ENCODE assay signal across 1 cellular context in the genomic region with DNA sequence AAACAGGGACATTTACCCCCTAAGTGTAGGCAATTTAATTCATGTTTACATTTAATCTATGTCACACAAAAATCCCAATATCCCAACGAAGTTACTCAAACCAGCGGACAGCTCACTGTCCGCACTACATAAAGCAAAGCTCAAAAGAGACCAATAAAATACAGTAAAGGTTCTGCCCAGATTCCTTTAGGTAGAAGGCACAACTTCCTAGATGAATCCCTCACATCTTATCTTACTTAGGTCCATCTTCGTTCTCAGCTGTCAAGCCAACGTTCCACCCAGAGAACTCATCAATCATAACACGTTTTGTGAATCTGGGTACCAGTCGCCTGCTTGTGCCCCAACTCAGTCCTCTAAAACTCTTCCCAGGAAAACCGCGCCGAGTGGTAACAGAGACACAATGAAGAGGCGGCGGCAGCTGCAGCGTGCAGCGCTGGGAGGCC.
TF ChIP-seq lines count a peak whose summit lies in the region.

No MANE protein-coding gene starts in this region.

TF ChIP-seq in GM12878, 131 proteins besides CTCF, POLR2A, EP300 and RAD21 (continued from another document):
- TF ChIP-seq, protein P1, sequence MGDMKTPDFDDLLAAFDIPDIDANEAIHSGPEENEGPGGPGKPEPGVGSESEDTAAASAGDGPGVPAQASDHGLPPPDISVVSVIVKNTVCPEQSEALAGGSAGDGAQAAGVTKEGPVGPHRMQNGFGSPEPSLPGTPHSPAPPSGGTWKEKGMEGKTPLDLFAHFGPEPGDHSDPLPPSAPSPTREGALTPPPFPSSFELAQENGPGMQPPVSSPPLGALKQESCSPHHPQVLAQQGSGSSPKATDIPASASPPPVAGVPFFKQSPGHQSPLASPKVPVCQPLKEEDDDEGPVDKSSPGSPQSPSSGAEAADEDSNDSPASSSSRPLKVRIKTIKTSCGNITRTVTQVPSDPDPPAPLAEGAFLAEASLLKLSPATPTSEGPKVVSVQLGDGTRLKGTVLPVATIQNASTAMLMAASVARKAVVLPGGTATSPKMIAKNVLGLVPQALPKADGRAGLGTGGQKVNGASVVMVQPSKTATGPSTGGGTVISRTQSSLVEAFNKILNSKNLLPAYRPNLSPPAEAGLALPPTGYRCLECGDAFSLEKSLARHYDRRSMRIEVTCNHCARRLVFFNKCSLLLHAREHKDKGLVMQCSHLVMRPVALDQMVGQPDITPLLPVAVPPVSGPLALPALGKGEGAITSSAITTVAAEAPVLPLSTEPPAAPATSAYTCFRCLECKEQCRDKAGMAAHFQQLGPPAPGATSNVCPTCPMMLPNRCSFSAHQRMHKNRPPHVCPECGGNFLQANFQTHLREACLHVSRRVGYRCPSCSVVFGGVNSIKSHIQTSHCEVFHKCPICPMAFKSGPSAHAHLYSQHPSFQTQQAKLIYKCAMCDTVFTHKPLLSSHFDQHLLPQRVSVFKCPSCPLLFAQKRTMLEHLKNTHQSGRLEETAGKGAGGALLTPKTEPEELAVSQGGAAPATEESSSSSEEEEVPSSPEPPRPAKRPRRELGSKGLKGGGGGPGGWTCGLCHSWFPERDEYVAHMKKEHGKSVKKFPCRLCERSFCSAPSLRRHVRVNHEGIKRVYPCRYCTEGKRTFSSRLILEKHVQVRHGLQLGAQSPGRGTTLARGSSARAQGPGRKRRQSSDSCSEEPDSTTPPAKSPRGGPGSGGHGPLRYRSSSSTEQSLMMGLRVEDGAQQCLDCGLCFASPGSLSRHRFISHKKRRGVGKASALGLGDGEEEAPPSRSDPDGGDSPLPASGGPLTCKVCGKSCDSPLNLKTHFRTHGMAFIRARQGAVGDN (IDR thresholded peaks at IDR 0.05), result no peak
- TF ChIP-seq, protein P2, sequence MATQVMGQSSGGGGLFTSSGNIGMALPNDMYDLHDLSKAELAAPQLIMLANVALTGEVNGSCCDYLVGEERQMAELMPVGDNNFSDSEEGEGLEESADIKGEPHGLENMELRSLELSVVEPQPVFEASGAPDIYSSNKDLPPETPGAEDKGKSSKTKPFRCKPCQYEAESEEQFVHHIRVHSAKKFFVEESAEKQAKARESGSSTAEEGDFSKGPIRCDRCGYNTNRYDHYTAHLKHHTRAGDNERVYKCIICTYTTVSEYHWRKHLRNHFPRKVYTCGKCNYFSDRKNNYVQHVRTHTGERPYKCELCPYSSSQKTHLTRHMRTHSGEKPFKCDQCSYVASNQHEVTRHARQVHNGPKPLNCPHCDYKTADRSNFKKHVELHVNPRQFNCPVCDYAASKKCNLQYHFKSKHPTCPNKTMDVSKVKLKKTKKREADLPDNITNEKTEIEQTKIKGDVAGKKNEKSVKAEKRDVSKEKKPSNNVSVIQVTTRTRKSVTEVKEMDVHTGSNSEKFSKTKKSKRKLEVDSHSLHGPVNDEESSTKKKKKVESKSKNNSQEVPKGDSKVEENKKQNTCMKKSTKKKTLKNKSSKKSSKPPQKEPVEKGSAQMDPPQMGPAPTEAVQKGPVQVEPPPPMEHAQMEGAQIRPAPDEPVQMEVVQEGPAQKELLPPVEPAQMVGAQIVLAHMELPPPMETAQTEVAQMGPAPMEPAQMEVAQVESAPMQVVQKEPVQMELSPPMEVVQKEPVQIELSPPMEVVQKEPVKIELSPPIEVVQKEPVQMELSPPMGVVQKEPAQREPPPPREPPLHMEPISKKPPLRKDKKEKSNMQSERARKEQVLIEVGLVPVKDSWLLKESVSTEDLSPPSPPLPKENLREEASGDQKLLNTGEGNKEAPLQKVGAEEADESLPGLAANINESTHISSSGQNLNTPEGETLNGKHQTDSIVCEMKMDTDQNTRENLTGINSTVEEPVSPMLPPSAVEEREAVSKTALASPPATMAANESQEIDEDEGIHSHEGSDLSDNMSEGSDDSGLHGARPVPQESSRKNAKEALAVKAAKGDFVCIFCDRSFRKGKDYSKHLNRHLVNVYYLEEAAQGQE (IDR thresholded peaks at IDR 0.05; ENCODE audit: low read depth, low read length), result no peak
- TF ChIP-seq, protein P3, sequence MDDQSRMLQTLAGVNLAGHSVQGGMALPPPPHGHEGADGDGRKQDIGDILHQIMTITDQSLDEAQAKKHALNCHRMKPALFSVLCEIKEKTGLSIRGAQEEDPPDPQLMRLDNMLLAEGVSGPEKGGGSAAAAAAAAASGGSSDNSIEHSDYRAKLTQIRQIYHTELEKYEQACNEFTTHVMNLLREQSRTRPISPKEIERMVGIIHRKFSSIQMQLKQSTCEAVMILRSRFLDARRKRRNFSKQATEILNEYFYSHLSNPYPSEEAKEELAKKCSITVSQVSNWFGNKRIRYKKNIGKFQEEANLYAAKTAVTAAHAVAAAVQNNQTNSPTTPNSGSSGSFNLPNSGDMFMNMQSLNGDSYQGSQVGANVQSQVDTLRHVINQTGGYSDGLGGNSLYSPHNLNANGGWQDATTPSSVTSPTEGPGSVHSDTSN (IDR thresholded peaks at IDR 0.05; ENCODE audit: insufficient replicate concordance, low read depth, low read length), result peak; percentile 9
- no peak for TF ChIP-seq PAX5 (IDR thresholded peaks at IDR 0.05; ENCODE audit: borderline replicate concordance, low read depth, low read length)
- TF ChIP-seq LARP7 (IDR thresholded peaks at IDR 0.05), result no peak
- TF ChIP-seq ETV6 (conservative IDR thresholded peaks at IDR 0.05 in 1 of 2, IDR thresholded peaks at IDR 0.05 in 1 of 2; ENCODE audit: borderline replicate concordance in 1 of 2, low read depth in 1 of 2), result no peak
- TF ChIP-seq BRCA1 (IDR thresholded peaks at IDR 0.05; ENCODE audit: low read depth, low read length), result no peak
- TF ChIP-seq, protein P4, sequence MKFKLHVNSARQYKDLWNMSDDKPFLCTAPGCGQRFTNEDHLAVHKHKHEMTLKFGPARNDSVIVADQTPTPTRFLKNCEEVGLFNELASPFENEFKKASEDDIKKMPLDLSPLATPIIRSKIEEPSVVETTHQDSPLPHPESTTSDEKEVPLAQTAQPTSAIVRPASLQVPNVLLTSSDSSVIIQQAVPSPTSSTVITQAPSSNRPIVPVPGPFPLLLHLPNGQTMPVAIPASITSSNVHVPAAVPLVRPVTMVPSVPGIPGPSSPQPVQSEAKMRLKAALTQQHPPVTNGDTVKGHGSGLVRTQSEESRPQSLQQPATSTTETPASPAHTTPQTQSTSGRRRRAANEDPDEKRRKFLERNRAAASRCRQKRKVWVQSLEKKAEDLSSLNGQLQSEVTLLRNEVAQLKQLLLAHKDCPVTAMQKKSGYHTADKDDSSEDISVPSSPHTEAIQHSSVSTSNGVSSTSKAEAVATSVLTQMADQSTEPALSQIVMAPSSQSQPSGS (IDR thresholded peaks at IDR 0.05; ENCODE audit: low read length), result no peak; the same call in 1 of the 2 replicates
- no peak for TF ChIP-seq FOS (IDR thresholded peaks at IDR 0.05; ENCODE audit: borderline replicate concordance, extremely low read depth, insufficient read length)
- TF ChIP-seq, protein P5, sequence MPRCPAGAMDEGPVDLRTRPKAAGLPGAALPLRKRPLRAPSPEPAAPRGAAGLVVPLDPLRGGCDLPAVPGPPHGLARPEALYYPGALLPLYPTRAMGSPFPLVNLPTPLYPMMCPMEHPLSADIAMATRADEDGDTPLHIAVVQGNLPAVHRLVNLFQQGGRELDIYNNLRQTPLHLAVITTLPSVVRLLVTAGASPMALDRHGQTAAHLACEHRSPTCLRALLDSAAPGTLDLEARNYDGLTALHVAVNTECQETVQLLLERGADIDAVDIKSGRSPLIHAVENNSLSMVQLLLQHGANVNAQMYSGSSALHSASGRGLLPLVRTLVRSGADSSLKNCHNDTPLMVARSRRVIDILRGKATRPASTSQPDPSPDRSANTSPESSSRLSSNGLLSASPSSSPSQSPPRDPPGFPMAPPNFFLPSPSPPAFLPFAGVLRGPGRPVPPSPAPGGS (IDR thresholded peaks at IDR 0.05; ENCODE audit: borderline replicate concordance, insufficient read depth, low read depth, low read length, poor library complexity, severe bottlenecking), result no peak
- 0 out of 2 replicates have a peak, but pooled peaks have one; percentile 34 for TF ChIP-seq TCF3 (IDR thresholded peaks at IDR 0.05; ENCODE audit: borderline replicate concordance, insufficient read depth, low read depth, low read length)
- TF ChIP-seq SREBF2 (IDR thresholded peaks at IDR 0.05; ENCODE audit: low read length), result no peak
- no peak for TF ChIP-seq IKZF1 (conservative IDR thresholded peaks at IDR 0.05)
- peak; percentile 14; the same call in 1 of the 2 replicates for TF ChIP-seq BACH1 (IDR thresholded peaks at IDR 0.05; ENCODE audit: borderline replicate concordance)
- no peak for TF ChIP-seq ESRRA (IDR thresholded peaks at IDR 0.05; ENCODE audit: low read length)
- TF ChIP-seq NR2C2 (IDR thresholded peaks at IDR 0.05; ENCODE audit: borderline replicate concordance, control insufficient read depth, insufficient read length, low read depth), result no peak
- TF ChIP-seq MXI1 (IDR thresholded peaks at IDR 0.05; ENCODE audit: low read depth, low read length), result peak; percentile 86; the same call in 1 of the 2 replicates
- no peak for TF ChIP-seq MTA2 (IDR thresholded peaks at IDR 0.05; ENCODE audit: low read depth)
- TF ChIP-seq, protein P6, sequence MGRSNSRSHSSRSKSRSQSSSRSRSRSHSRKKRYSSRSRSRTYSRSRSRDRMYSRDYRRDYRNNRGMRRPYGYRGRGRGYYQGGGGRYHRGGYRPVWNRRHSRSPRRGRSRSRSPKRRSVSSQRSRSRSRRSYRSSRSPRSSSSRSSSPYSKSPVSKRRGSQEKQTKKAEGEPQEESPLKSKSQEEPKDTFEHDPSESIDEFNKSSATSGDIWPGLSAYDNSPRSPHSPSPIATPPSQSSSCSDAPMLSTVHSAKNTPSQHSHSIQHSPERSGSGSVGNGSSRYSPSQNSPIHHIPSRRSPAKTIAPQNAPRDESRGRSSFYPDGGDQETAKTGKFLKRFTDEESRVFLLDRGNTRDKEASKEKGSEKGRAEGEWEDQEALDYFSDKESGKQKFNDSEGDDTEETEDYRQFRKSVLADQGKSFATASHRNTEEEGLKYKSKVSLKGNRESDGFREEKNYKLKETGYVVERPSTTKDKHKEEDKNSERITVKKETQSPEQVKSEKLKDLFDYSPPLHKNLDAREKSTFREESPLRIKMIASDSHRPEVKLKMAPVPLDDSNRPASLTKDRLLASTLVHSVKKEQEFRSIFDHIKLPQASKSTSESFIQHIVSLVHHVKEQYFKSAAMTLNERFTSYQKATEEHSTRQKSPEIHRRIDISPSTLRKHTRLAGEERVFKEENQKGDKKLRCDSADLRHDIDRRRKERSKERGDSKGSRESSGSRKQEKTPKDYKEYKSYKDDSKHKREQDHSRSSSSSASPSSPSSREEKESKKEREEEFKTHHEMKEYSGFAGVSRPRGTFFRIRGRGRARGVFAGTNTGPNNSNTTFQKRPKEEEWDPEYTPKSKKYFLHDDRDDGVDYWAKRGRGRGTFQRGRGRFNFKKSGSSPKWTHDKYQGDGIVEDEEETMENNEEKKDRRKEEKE (IDR thresholded peaks at IDR 0.05), result no peak
- no peak for TF ChIP-seq NFYA (IDR thresholded peaks at IDR 0.05; ENCODE audit: borderline replicate concordance, low read depth, low read length)
- no peak for TF ChIP-seq FOXM1 (IDR thresholded peaks at IDR 0.05; ENCODE audit: low read depth, low read length)
- no peak for TF ChIP-seq JUND (IDR thresholded peaks at IDR 0.05; ENCODE audit: low read depth, low read length)
- TF ChIP-seq RUNX3 (IDR thresholded peaks at IDR 0.05; ENCODE audit: low read length), result no peak
- no peak for TF ChIP-seq STAT3 (IDR thresholded peaks at IDR 0.05; ENCODE audit: low read depth, low read length)
- TF ChIP-seq, protein P7, sequence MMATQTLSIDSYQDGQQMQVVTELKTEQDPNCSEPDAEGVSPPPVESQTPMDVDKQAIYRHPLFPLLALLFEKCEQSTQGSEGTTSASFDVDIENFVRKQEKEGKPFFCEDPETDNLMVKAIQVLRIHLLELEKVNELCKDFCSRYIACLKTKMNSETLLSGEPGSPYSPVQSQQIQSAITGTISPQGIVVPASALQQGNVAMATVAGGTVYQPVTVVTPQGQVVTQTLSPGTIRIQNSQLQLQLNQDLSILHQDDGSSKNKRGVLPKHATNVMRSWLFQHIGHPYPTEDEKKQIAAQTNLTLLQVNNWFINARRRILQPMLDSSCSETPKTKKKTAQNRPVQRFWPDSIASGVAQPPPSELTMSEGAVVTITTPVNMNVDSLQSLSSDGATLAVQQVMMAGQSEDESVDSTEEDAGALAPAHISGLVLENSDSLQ (IDR thresholded peaks at IDR 0.05), result peak; percentile 40
- TF ChIP-seq SP1 (IDR thresholded peaks at IDR 0.05; ENCODE audit: low read depth, low read length), result no peak
- TF ChIP-seq, protein P8, sequence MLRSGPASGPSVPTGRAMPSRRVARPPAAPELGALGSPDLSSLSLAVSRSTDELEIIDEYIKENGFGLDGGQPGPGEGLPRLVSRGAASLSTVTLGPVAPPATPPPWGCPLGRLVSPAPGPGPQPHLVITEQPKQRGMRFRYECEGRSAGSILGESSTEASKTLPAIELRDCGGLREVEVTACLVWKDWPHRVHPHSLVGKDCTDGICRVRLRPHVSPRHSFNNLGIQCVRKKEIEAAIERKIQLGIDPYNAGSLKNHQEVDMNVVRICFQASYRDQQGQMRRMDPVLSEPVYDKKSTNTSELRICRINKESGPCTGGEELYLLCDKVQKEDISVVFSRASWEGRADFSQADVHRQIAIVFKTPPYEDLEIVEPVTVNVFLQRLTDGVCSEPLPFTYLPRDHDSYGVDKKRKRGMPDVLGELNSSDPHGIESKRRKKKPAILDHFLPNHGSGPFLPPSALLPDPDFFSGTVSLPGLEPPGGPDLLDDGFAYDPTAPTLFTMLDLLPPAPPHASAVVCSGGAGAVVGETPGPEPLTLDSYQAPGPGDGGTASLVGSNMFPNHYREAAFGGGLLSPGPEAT (IDR thresholded peaks at IDR 0.05; ENCODE audit: low read depth), result 0 out of 2 replicates have a peak, but pooled peaks have one; percentile 7
- TF ChIP-seq ZNF24 (IDR thresholded peaks at IDR 0.05), result no peak
- no peak for TF ChIP-seq HDAC6 (IDR thresholded peaks at IDR 0.05; ENCODE audit: unreplicated experiment)
